ENCODE assay signal across 18 cellular contexts in genomic region chr3:189799366-189799765, GRCh38.
DNase-seq lines count a peak whose midpoint lies in the region; ATAC-seq, FAIRE-seq and TF ChIP-seq lines count a peak whose summit lies in the region.
"Had no signal": no experiment of that assay in that cellular context is flagged by ENCODE, and none has a peak within 500 bp of the region (broad histone marks: within the 10 kb centered on the region; RNA-seq: fewer than 3 reads in every experiment).

No MANE protein-coding gene starts in this region.

- H3K36me3 Mint-ChIP-seq in CD8-positive, alpha-beta memory T cell: no peaks in the 10 kb centered on the region
- H3K36me3 Mint-ChIP-seq: CD4-positive, CD25-positive, alpha-beta regulatory T cell had no signal

- H3K9me3 Mint-ChIP-seq in CD8-positive, alpha-beta memory T cell: no peaks in the 10 kb centered on the region

- H3K27me3 ChIP-seq in MM.1S (replicated peaks; ENCODE audit: insufficient read depth, low read length): no peaks in the 10 kb centered on the region
- H3K27me3 ChIP-seq in GM12878 (replicated peaks in 1 of 2; ENCODE audit: control insufficient read depth in 2 of 2, insufficient read depth in 2 of 2, low read length in 1 of 2): no peaks in the 10 kb centered on the region
- H3K27me3 ChIP-seq in esophagus squamous epithelium: no peaks in the 10 kb centered on the region
- no peaks in the 10 kb centered on the region for H3K27me3 ChIP-seq in CD8-positive, alpha-beta memory T cell (ENCODE audit: insufficient read depth, low read length, poor library complexity, severe bottlenecking)

- in situ Hi-C loops in GM12878 (cut with MboI): no loop called here

- no peaks in the 10 kb centered on the region for H3K27me3 Mint-ChIP-seq in CD8-positive, alpha-beta memory T cell
- H3K27me3 Mint-ChIP-seq: B cell had no signal

- no peak for TF ChIP-seq CTCF in MM.1S (IDR thresholded peaks at IDR 0.05; ENCODE audit: low read length)
- no peak for TF ChIP-seq CTCF in GM12878 (IDR thresholded peaks at IDR 0.05 in 2 of 3, conservative IDR thresholded peaks at IDR 0.05 in 1 of 3; ENCODE audit: control insufficient read depth in 2 of 3, extremely low read depth in 1 of 3, insufficient read depth in 1 of 3, low read depth in 3 of 3, low read length in 3 of 3)
- no peak for TF ChIP-seq CTCF in esophagus squamous epithelium (IDR thresholded peaks at IDR 0.05)

- ATAC-seq in GM12878: peak; percentile 50
- ATAC-seq: SK-N-SH treated with all-trans-retinoic acid at 6 μM for 48 hours had no signal

- intact Hi-C loops in GM12878 (cut with micrococcal nuclease; ENCODE audit: unreplicated experiment) (no loop called here), esophagus squamous epithelium (cut with DNase I) (loop anchor here (10.0 kb wide), 1 partner anchor 145 kb away; no protein-coding TSS in a partner anchor)

- POLR2A ChIA-PET in GM12878 (lab: Charles Lee): interaction anchor here (1.4 kb wide), 1 partner anchor 13 kb away, joined by 4 read pairs; no protein-coding TSS in a partner anchor
- POLR2A ChIA-PET in CD8-positive, alpha-beta memory T cell (lab: Charles Lee): interaction anchor here (0.6 kb wide), 1 partner anchor 55 kb away, joined by 3 read pairs; no protein-coding TSS in a partner anchor

- H3K9ac ChIP-seq in MM.1S (ENCODE audit: low read length) (no peak overlapping the region), GM12878 (ENCODE audit: control insufficient read depth, insufficient read depth, low read length) (no peak overlapping the region)

- DNase-seq in MM.1S (peak; percentile 30), GM12878 (ENCODE audit: low read depth, low spot score) (peak; percentile 42), esophagus squamous epithelium (lab: John Stamatoyannopoulos, UW) (no peak), OCI-M2 (lab: John Stamatoyannopoulos, UW; ENCODE audit: unreplicated experiment) (no peak), H54 (ENCODE audit: insufficient read length, low spot score) (no peak), Ammon's horn (ENCODE audit: low spot score) (no peak)
- DNase-seq in CD8-positive, alpha-beta memory T cell: no peak
- DNase-seq: CD4-positive, CD25-positive, alpha-beta regulatory T cell; DMS79 treated with DMSO at 0.1 percent for 48 hours; NCI-H1105 treated with DMSO at 0.1 percent for 48 hours; NCI-H187 treated with DMSO at 0.1 percent for 48 hours; SHP77 treated with DMSO at 0.1 percent for 48 hours; T-helper 1 cell had no signal

- H3K9me2 ChIP-seq in MM.1S (replicated peaks; ENCODE audit: insufficient read depth, low read length): no peaks in the 10 kb centered on the region

- TF ChIP-seq POLR2A in GM12878 (IDR thresholded peaks at IDR 0.05; ENCODE audit: low read depth, low read length) (no peak), esophagus squamous epithelium (IDR thresholded peaks at IDR 0.05) (peak in 1 of 4 donors; percentile 4), H54 (IDR thresholded peaks at IDR 0.05; ENCODE audit: low read depth, low read length) (no peak)

- TF ChIP-seq RAD21 in GM12878 (IDR thresholded peaks at IDR 0.05; ENCODE audit: insufficient read depth, low read depth, low read length): no peak

- SMC1A ChIA-PET in GM12878 (lab: Charles Lee; ENCODE audit: uncharacterized antibody, unreplicated experiment): interaction anchor here (0.5 to 1.4 kb wide), 11 partner anchors 10 to 530 kb away, joined by 3 to 4 read pairs (median 3); no protein-coding TSS in a partner anchor

- H2AFZ ChIP-seq in MM.1S (ENCODE audit: low read length) (no peak overlapping the region), GM12878 (ENCODE audit: control insufficient read depth, low read depth, low read length) (no peak overlapping the region)

- CTCF ChIA-PET in GM12878 (lab: Yijun Ruan, JAX): interaction anchor here (0.6 to 1.6 kb wide), 5 partner anchors 9 to 527 kb away, joined by 3 to 4 read pairs (median 3); no protein-coding TSS in a partner anchor
- CTCF ChIA-PET in CD8-positive, alpha-beta memory T cell (lab: Charles Lee): no interaction called here

- no peak overlapping the region for H3K27ac Mint-ChIP-seq in CD8-positive, alpha-beta memory T cell
- H3K27ac Mint-ChIP-seq: B cell; CD4-positive, CD25-positive, alpha-beta regulatory T cell had no signal

- H3K4me2 ChIP-seq in MM.1S (ENCODE audit: low read depth, low read length) (no peak overlapping the region), GM12878 (ENCODE audit: control insufficient read depth, insufficient read depth) (peak overlapping the region; percentile 27; the same call in 1 of the 2 replicates)

- H3K4me1 Mint-ChIP-seq in CD8-positive, alpha-beta memory T cell: no peaks in the 10 kb centered on the region
- H3K4me1 Mint-ChIP-seq: B cell had no signal

- TF ChIP-seq EP300 in GM12878 (IDR thresholded peaks at IDR 0.05; ENCODE audit: borderline replicate concordance in 1 of 2, control insufficient read depth in 1 of 2, low read depth in 2 of 2, low read length in 2 of 2): no peak

- no peaks in the 10 kb centered on the region for H3K79me2 ChIP-seq in MM.1S (ENCODE audit: low read length)
- no peaks in the 10 kb centered on the region for H3K79me2 ChIP-seq in GM12878 (ENCODE audit: control insufficient read depth, insufficient read depth, low read length)

- WGBS in GM12878 (ENCODE audit: insufficient coverage, insufficient replicate concordance, low lambda C conversion rate, missing lambda C conversion rate): 0% methylated on average over 1 of the region's 1 CpG
- 0 to 14% methylated on average over 1 of the region's 1 CpG for WGBS in esophagus squamous epithelium, 2 donors

- H3K36me3 ChIP-seq in MM.1S (replicated peaks; ENCODE audit: insufficient read depth, low read length): no peaks in the 10 kb centered on the region
- no peaks in the 10 kb centered on the region for H3K36me3 ChIP-seq in GM12878 (ENCODE audit: control insufficient read depth in 2 of 2, insufficient read depth in 2 of 2, low read length in 1 of 2)
- H3K36me3 ChIP-seq in esophagus squamous epithelium: no peaks in the 10 kb centered on the region
- H3K36me3 ChIP-seq in CD8-positive, alpha-beta memory T cell (ENCODE audit: insufficient read depth, low read length): no peaks in the 10 kb centered on the region

- RAD21 ChIA-PET in GM12878 (lab: Charles Lee; ENCODE audit: unreplicated experiment): interaction anchor here (0.7 to 2.3 kb wide), 7 partner anchors 12 to 287 kb away, joined by 3 to 12 read pairs (median 6); no protein-coding TSS in a partner anchor

- no peak for FAIRE-seq in GM12878 (lab: Jason Lieb, UNC)
- FAIRE-seq in H54 (lab: Jason Lieb, UNC): no peak
- FAIRE-seq: GM12891, H1, RCC 7860 had no signal

- H3F3A ChIP-seq in MM.1S (ENCODE audit: insufficient read depth, low read length): no peaks in the 10 kb centered on the region

- BruUV-seq in GM12878 (replicated peaks; lab: Mats Ljungman, UMichigan): no TSS peak

- H3K9me3 ChIP-seq in MM.1S (replicated peaks; ENCODE audit: insufficient read depth, low read length) (no peaks in the 10 kb centered on the region), GM12878 (replicated peaks; ENCODE audit: control insufficient read depth, insufficient read depth, low read length) (no peaks in the 10 kb centered on the region), esophagus squamous epithelium (no peaks in the 10 kb centered on the region)
- H3K9me3 ChIP-seq in CD8-positive, alpha-beta memory T cell (ENCODE audit: low read length): no peaks in the 10 kb centered on the region

- H4K20me1 ChIP-seq in MM.1S (ENCODE audit: insufficient read depth, low read length) (no peaks in the 10 kb centered on the region), GM12878 (ENCODE audit: control insufficient read depth, insufficient read depth) (no peaks in the 10 kb centered on the region)

- H3K4me3 ChIP-seq in MM.1S (ENCODE audit: low read length): no peak overlapping the region
- no peak overlapping the region for H3K4me3 ChIP-seq in GM12878
- no peak overlapping the region for H3K4me3 ChIP-seq in esophagus squamous epithelium
- no peak overlapping the region for H3K4me3 ChIP-seq in CD8-positive, alpha-beta memory T cell (ENCODE audit: low read length)

- H3K27ac ChIP-seq in MM.1S (ENCODE audit: low read length) (no peak overlapping the region), GM12878 (ENCODE audit: control insufficient read depth, insufficient read depth) (no peak overlapping the region), esophagus squamous epithelium (peak overlapping the region; percentile 81 to 86 (median 84))
- H3K27ac ChIP-seq in CD8-positive, alpha-beta memory T cell (ENCODE audit: low read depth, low read length): no peak overlapping the region

- no peaks in the 10 kb centered on the region for H3K4me1 ChIP-seq in MM.1S (ENCODE audit: low read length)
- H3K4me1 ChIP-seq in GM12878 (ENCODE audit: control insufficient read depth, insufficient read depth, low read length): 0 out of 2 replicates have a peak, but pooled peaks cover 4% of the 10 kb centered on the region
- H3K4me1 ChIP-seq in esophagus squamous epithelium: peaks cover 6 to 91% (median 9%) of the 10 kb centered on the region in 3 donors
- no peaks in the 10 kb centered on the region for H3K4me1 ChIP-seq in CD8-positive, alpha-beta memory T cell (ENCODE audit: insufficient read depth, low read length)

- no peak overlapping the region for H3K4me3 Mint-ChIP-seq in CD8-positive, alpha-beta memory T cell
- H3K4me3 Mint-ChIP-seq: B cell; CD4-positive, CD25-positive, alpha-beta regulatory T cell had no signal

TF ChIP-seq in GM12878, 131 proteins besides CTCF, POLR2A, EP300 and RAD21 (continues in another document):
- TF ChIP-seq, protein P1, sequence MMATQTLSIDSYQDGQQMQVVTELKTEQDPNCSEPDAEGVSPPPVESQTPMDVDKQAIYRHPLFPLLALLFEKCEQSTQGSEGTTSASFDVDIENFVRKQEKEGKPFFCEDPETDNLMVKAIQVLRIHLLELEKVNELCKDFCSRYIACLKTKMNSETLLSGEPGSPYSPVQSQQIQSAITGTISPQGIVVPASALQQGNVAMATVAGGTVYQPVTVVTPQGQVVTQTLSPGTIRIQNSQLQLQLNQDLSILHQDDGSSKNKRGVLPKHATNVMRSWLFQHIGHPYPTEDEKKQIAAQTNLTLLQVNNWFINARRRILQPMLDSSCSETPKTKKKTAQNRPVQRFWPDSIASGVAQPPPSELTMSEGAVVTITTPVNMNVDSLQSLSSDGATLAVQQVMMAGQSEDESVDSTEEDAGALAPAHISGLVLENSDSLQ (IDR thresholded peaks at IDR 0.05): peak; percentile 90
- TF ChIP-seq MTA2 (IDR thresholded peaks at IDR 0.05; ENCODE audit: low read depth) (peak; percentile 63), YY1 (IDR thresholded peaks at IDR 0.05; ENCODE audit: low read depth, low read length) (no peak), SP1 (IDR thresholded peaks at IDR 0.05; ENCODE audit: low read depth, low read length) (no peak), RAD51 (IDR thresholded peaks at IDR 0.05) (peak; percentile 43; the same call in 1 of the 2 replicates), RUNX3 (IDR thresholded peaks at IDR 0.05; ENCODE audit: low read length) (peak; percentile 43; the same call in 1 of the 2 replicates)

Comparison
In these comparisons a context has a peak if more than half of its experiments do, and no peak if none do; other contexts are left out.
1. DNase-seq: peak in MM.1S (single experiment) and GM12878 (single experiment); none in esophagus squamous epithelium (single experiment), OCI-M2 (single experiment), H54 (single experiment), CD8-positive, alpha-beta memory T cell (0 of 5) and Ammon's horn (single experiment).
2. H3K27ac ChIP-seq: peak in esophagus squamous epithelium (4 of 4); none in MM.1S (single experiment), GM12878 (single experiment) and CD8-positive, alpha-beta memory T cell (single experiment).